Comparison of ENCODE assay signal across 17 cellular contexts in the genomic region with DNA sequence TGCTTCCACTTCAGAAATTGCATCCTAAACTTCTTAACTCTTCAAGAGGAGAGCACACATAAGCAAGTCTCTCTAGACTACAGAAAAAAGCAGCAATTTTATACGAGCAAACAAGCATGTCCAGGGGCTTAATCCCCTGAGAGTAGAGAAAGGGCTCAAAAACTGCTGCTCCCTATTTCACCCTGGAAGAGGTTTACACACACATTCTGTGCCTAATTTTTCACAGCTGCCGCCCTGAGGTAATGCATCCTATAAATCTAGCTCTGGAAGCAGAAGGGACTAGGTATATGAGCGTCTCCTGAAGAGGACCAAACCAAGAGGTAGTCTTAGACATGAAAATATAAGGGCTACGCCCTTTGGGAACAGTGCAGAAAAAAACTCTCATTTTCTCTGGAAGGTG.
DNase-seq lines count a peak whose midpoint lies in the region; ATAC-seq, FAIRE-seq and TF ChIP-seq lines count a peak whose summit lies in the region.
"Had no signal": no experiment of that assay in that cellular context is flagged by ENCODE, and none has a peak within 500 bp of the region (broad histone marks: within the 10 kb centered on the region; RNA-seq: fewer than 3 reads in every experiment).

No MANE protein-coding gene starts in this region.

- H3K79me2 ChIP-seq in K562 (ENCODE audit: control insufficient read depth, insufficient read depth, low read length): peaks cover 33% of the 10 kb centered on the region

- H4K8ac ChIP-seq in neuronal stem cell (ENCODE audit: low read depth, low read length): no peak overlapping the region

- DNase-seq in NCI-H1092 treated with DMSO at 0.1 percent for 48 hours (lab: John Stamatoyannopoulos, UW): peak; percentile 28
- no peak for DNase-seq in NCI-H1092 (lab: John Stamatoyannopoulos, UW)
- DNase-seq in NCI-H524 treated with DMSO at 0.1 percent for 48 hours (lab: John Stamatoyannopoulos, UW): peak; percentile 61
- DNase-seq in K562 (ENCODE audit: extremely low read depth in 1 of 4, low spot score in 3 of 4): no peak
- DNase-seq in neuronal stem cell (ENCODE audit: low spot score): no peak
- no peak for DNase-seq in 8988T
- no peak for DNase-seq in NCI-H1694 (lab: John Stamatoyannopoulos, UW)
- DNase-seq in HCEC 1CT: no peak
- DNase-seq: Caco-2, DMS79, GM23248, MG63, NCI-H1930, NCI-H2227 treated with DMSO at 0.1 percent for 48 hours, NCI-H526 treated with DMSO at 0.1 percent for 48 hours, SHP77 treated with DMSO at 0.1 percent for 48 hours had no signal

- H3K14ac ChIP-seq in neuronal stem cell (ENCODE audit: low read length): no peak overlapping the region

- H4K20me1 ChIP-seq in K562 (replicated peaks; ENCODE audit: control insufficient read depth, insufficient read depth, low read length): no peaks in the 10 kb centered on the region

- BruUV-seq in K562 (replicated peaks; lab: Mats Ljungman, UMichigan): no TSS peak

- in situ Hi-C loops in K562 (cut with MboI): no loop called here

- peak; percentile 43 for ATAC-seq in K562

- TF ChIP-seq CTCF in K562 (IDR thresholded peaks at IDR 0.05 in 2 of 3, conservative IDR thresholded peaks at IDR 0.05 in 1 of 3; ENCODE audit: insufficient read depth in 2 of 3, low read depth in 1 of 3, low read length in 3 of 3): no peak

- TF ChIP-seq POLR2A in K562 (conservative IDR thresholded peaks at IDR 0.05): no peak

- H2AFZ ChIP-seq in K562 (ENCODE audit: low read depth, low read length) (no peak overlapping the region), neuronal stem cell (ENCODE audit: low read length) (no peak overlapping the region)
- H2AFZ ChIP-seq: GM23248 had no signal

- no peak overlapping the region for H2BK15ac ChIP-seq in neuronal stem cell (ENCODE audit: low read length)

- peak overlapping the region; percentile 63; the same call in 1 of the 3 replicates for H3K27ac ChIP-seq in K562 (ENCODE audit: extremely low read depth, low read depth, low read length)
- peak overlapping the region; percentile 42 for H3K27ac ChIP-seq in neuronal stem cell (replicated peaks; ENCODE audit: low read length)
- H3K27ac ChIP-seq: GM23248 had no signal

- CTCF ChIA-PET in K562 (lab: Yijun Ruan, JAX; ENCODE audit: low intra/inter-chr PET ratio): no interaction called here

- H2BK12ac ChIP-seq in neuronal stem cell (ENCODE audit: low read length): no peak overlapping the region

- POLR2A ChIA-PET in K562 (lab: Yijun Ruan, JAX): interaction anchor here (0.8 to 1.1 kb wide), 2 partner anchors 11 to 260 kb away, joined by 3 to 4 read pairs; no protein-coding TSS in a partner anchor

- whole genome bisulfite sequencing in K562 (ENCODE audit: insufficient coverage, low coverage, missing lambda C conversion rate): 70% methylated on average over 4 of the region's 4 CpGs
- no CpG with 5 or more reads among the region's 4 CpGs for WGBS in neuronal stem cell (ENCODE audit: extremely low coverage in 2 of 2, insufficient read length in 2 of 2, insufficient replicate concordance in 1 of 2), 2 donors

- intact Hi-C loops in K562 (cut with micrococcal nuclease): no loop called here

- no peak overlapping the region for H2BK120ac ChIP-seq in neuronal stem cell (ENCODE audit: low read depth, low read length)

- H2AK5ac ChIP-seq in neuronal stem cell (ENCODE audit: low read depth, low read length): no peak overlapping the region

- H3K9me3 ChIP-seq in K562 (replicated peaks; ENCODE audit: control insufficient read depth, insufficient read depth, low read depth, low read length) (peaks cover 13% of the 10 kb centered on the region; the same call in 1 of the 2 replicates), neuronal stem cell (replicated peaks in 1 of 2; ENCODE audit: control insufficient read depth in 2 of 2, insufficient read depth in 1 of 2, low read depth in 1 of 2, low read length in 2 of 2) (no peaks in the 10 kb centered on the region)

- no peak overlapping the region for H3K18ac ChIP-seq in neuronal stem cell (ENCODE audit: low read length)

- no peak overlapping the region for H2BK5ac ChIP-seq in neuronal stem cell (ENCODE audit: low read length)

- no peak for TF ChIP-seq RAD21 in K562 (CRISPR knock-in tag; conservative IDR thresholded peaks at IDR 0.05 in 1 of 2, IDR thresholded peaks at IDR 0.05 in 1 of 2)

- FAIRE-seq in K562 (lab: Jason Lieb, UNC): no peak
- FAIRE-seq: GM12891 had no signal

- peaks cover 0 to 36% of the 10 kb centered on the region in 2 experiments; a peak in 3 of 5 replicates for H3K4me1 ChIP-seq in K562 (replicated peaks in 1 of 2; ENCODE audit: control insufficient read depth in 2 of 2, insufficient read depth in 2 of 2, low read length in 2 of 2)
- peaks cover 0 to 12% of the 10 kb centered on the region in 2 donors for H3K4me1 ChIP-seq in neuronal stem cell (ENCODE audit: control insufficient read depth in 2 of 2, insufficient read depth in 1 of 2, low read depth in 1 of 2, low read length in 2 of 2)

- H3K4ac ChIP-seq in neuronal stem cell (ENCODE audit: low read length): no peak overlapping the region

- no peak overlapping the region for H3K23ac ChIP-seq in neuronal stem cell (ENCODE audit: low read depth, low read length, poor library complexity)

- no peak overlapping the region; a peak in 1 of 4 replicates for H3K9ac ChIP-seq in K562 (ENCODE audit: insufficient read depth in 1 of 2, low read depth in 2 of 2, low read length in 2 of 2)
- no peak overlapping the region for H3K9ac ChIP-seq in neuronal stem cell (ENCODE audit: low read depth, low read length, poor library complexity)
- H3K9ac ChIP-seq: GM23248 had no signal

- H3K27me3 ChIP-seq in K562 (ENCODE audit: control insufficient read depth in 2 of 2, insufficient read depth in 2 of 2, low read length in 2 of 2) (no peaks in the 10 kb centered on the region), neuronal stem cell (ENCODE audit: control insufficient read depth in 3 of 3, insufficient read depth in 3 of 3, low read depth in 1 of 3, low read length in 3 of 3) (no peaks in the 10 kb centered on the region)

- H3K4me2 ChIP-seq in K562 (ENCODE audit: insufficient read depth, low read length): no peak overlapping the region
- no peak overlapping the region for H3K4me2 ChIP-seq in neuronal stem cell (ENCODE audit: insufficient read depth, low read length, poor library complexity, severe bottlenecking)

- H3K36me3 ChIP-seq in K562 (ENCODE audit: control insufficient read depth, insufficient read depth, low read length) (no peaks in the 10 kb centered on the region), neuronal stem cell (replicated peaks in 1 of 2; ENCODE audit: control insufficient read depth in 2 of 2, insufficient read depth in 2 of 2, low read length in 2 of 2) (no peaks in the 10 kb centered on the region)
- H3K36me3 ChIP-seq: MG63 had no signal

- H3K4me3 ChIP-seq in K562 (no peak overlapping the region), neuronal stem cell (ENCODE audit: low read length in 2 of 2) (no peak overlapping the region)
- H3K4me3 ChIP-seq: GM23248, MG63 had no signal

- H4K91ac ChIP-seq in neuronal stem cell (ENCODE audit: low read depth, low read length, poor library complexity): no peak overlapping the region

- TF ChIP-seq EP300 in K562 (IDR thresholded peaks at IDR 0.05; ENCODE audit: low read length): no peak

- H3K9me1 ChIP-seq in K562 (ENCODE audit: control insufficient read depth, insufficient read depth, low read length): no peaks in the 10 kb centered on the region

- H3K79me1 ChIP-seq in neuronal stem cell (ENCODE audit: low read depth, low read length): no peaks in the 10 kb centered on the region

TF ChIP-seq in K562, 482 proteins besides CTCF, POLR2A, EP300 and RAD21 (continues in another document):
- TF ChIP-seq WHSC1 (IDR thresholded peaks at IDR 0.05; ENCODE audit: low read length) (no peak), RFX5 (IDR thresholded peaks at IDR 0.05; ENCODE audit: low read depth, low read length) (no peak), ZNF830 (CRISPR knock-in tag; IDR thresholded peaks at IDR 0.05) (no peak), ZNF253 (CRISPR knock-in tag; conservative IDR thresholded peaks at IDR 0.05) (no peak), ZNF239 (CRISPR knock-in tag; IDR thresholded peaks at IDR 0.05) (no peak), STAT5B (CRISPR knock-in tag; IDR thresholded peaks at IDR 0.05) (no peak), MAZ (CRISPR knock-in tag; conservative IDR thresholded peaks at IDR 0.05 in 1 of 2, IDR thresholded peaks at IDR 0.05 in 1 of 2) (no peak)
- TF ChIP-seq, protein P1, sequence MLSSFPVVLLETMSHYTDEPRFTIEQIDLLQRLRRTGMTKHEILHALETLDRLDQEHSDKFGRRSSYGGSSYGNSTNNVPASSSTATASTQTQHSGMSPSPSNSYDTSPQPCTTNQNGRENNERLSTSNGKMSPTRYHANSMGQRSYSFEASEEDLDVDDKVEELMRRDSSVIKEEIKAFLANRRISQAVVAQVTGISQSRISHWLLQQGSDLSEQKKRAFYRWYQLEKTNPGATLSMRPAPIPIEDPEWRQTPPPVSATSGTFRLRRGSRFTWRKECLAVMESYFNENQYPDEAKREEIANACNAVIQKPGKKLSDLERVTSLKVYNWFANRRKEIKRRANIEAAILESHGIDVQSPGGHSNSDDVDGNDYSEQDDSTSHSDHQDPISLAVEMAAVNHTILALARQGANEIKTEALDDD (IDR thresholded peaks at IDR 0.05): no peak
- TF ChIP-seq, protein P2, sequence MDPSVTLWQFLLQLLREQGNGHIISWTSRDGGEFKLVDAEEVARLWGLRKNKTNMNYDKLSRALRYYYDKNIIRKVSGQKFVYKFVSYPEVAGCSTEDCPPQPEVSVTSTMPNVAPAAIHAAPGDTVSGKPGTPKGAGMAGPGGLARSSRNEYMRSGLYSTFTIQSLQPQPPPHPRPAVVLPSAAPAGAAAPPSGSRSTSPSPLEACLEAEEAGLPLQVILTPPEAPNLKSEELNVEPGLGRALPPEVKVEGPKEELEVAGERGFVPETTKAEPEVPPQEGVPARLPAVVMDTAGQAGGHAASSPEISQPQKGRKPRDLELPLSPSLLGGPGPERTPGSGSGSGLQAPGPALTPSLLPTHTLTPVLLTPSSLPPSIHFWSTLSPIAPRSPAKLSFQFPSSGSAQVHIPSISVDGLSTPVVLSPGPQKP (CRISPR knock-in tag; IDR thresholded peaks at IDR 0.05): no peak
- TF ChIP-seq, protein P3, sequence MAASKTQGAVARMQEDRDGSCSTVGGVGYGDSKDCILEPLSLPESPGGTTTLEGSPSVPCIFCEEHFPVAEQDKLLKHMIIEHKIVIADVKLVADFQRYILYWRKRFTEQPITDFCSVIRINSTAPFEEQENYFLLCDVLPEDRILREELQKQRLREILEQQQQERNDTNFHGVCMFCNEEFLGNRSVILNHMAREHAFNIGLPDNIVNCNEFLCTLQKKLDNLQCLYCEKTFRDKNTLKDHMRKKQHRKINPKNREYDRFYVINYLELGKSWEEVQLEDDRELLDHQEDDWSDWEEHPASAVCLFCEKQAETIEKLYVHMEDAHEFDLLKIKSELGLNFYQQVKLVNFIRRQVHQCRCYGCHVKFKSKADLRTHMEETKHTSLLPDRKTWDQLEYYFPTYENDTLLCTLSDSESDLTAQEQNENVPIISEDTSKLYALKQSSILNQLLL (CRISPR knock-in tag; IDR thresholded peaks at IDR 0.05; ENCODE audit: borderline replicate concordance): no peak

Comparison
In these comparisons a context has a peak if more than half of its experiments do, and no peak if none do; other contexts are left out.
1. DNase-seq: peak in NCI-H1092 treated with DMSO at 0.1 percent for 48 hours (single experiment) and NCI-H524 treated with DMSO at 0.1 percent for 48 hours (single experiment); none in NCI-H1092 (single experiment), K562 (0 of 4), neuronal stem cell (single experiment), 8988T (single experiment), NCI-H1694 (single experiment) and HCEC 1CT (single experiment).